In the genomic region with DNA sequence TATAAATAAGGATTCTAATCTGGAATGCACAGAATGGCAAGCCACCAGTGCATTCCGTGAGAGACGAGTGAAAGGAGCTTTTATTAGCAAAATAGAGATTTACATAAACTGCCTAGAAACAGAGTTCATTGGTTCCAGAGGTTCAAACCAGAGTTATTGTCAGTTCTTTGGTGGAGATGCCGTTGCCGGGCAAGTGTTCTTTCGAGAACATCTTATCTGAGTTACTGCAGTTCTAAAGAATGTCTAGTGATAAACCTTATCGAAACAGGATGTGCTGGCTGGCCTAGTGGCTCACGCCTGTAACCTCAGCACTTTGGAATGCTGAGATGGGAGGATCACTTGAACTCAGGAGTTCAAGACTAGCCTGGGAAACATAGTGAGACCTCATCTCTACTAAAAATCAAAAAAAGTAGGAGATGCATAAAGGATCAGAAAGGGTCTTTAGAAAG, we compare ENCODE assay signal across 8 cellular contexts. TPM values are rescaled to one million over a fixed set of nuclear protein-coding genes. Genes with fewer than 3 reads are reported as not detected.
DNase-seq lines count a peak whose midpoint lies in the region; ATAC-seq and TF ChIP-seq lines count a peak whose summit lies in the region.

No MANE protein-coding gene starts in this region.

- H2AFZ ChIP-seq in GM23248, result peak overlapping the region; percentile 59

- H3K79me2 ChIP-seq in GM23248 (ENCODE audit: insufficient read depth), result no peaks in the 10 kb centered on the region

- in situ Hi-C loops in GM23248 (cut with MboI), result no loop called here

- H3K4me3 ChIP-seq in GM23248 (peak overlapping the region; percentile 26; the same call in 1 of the 2 replicates), SJCRH30 (no peak overlapping the region)

- H3F3A ChIP-seq in GM23248 (ENCODE audit: insufficient read depth), result peaks cover 18% of the 10 kb centered on the region

- peak overlapping the region; percentile 64 for H3K4me2 ChIP-seq in GM23248 (ENCODE audit: unreplicated experiment)

- peak overlapping the region; percentile 9; the same call in 1 of the 2 replicates for H3K9ac ChIP-seq in GM23248

- H3K36me3 ChIP-seq in GM23248 (ENCODE audit: low read depth) (no peaks in the 10 kb centered on the region), SJCRH30 (0 out of 2 replicates have a peak, but pooled peaks cover 2% of the 10 kb centered on the region)

- H4K20me1 ChIP-seq in GM23248 (ENCODE audit: insufficient read depth), result no peaks in the 10 kb centered on the region

- peaks cover 20% of the 10 kb centered on the region for H3K4me1 ChIP-seq in GM23248 (ENCODE audit: insufficient read depth)
- no peaks in the 10 kb centered on the region for H3K4me1 ChIP-seq in SJCRH30

- WGBS in GM23248 (ENCODE audit: low coverage in 1 of 2, low lambda C conversion rate in 2 of 2, missing lambda C conversion rate in 2 of 2), 2 experiments, result 1 to 3% methylated on average over 7 of the region's 7 CpGs

- no peak for ATAC-seq in HG03280 (IDR thresholded peaks at IDR 0.05; ENCODE audit: unreplicated experiment)

- H3K9me3 ChIP-seq in GM23248 (ENCODE audit: low read depth) (no peaks in the 10 kb centered on the region), SJCRH30 (replicated peaks) (0 out of 2 replicates have a peak, but pooled peaks cover 3% of the 10 kb centered on the region)

- TF ChIP-seq CTCF in C4-2B (conservative IDR thresholded peaks at IDR 0.05), result no peak

- TF ChIP-seq POLR2A in erythroblast (IDR thresholded peaks at IDR 0.05; ENCODE audit: low read length), result no peak

- H3K27ac ChIP-seq in C4-2B (peak overlapping the region; percentile 57; the same call in 1 of the 2 replicates), GM23248 (peak overlapping the region; percentile 41), SJCRH30 (no peak overlapping the region)

- H3K9me2 ChIP-seq in GM23248 (ENCODE audit: insufficient read depth), result no peaks in the 10 kb centered on the region

- peak; percentile 88 for DNase-seq in GM23248
- DNase-seq in SJCRH30, result peak; percentile 27 to 46
- peak; percentile 66 to 88 for DNase-seq in erythroblast (lab: John Stamatoyannopoulos, UW)
- peak; percentile 88 for DNase-seq in mucosa of gallbladder (ENCODE audit: low spot score)
- DNase-seq in HuH-7.5 (ENCODE audit: low spot score), result no peak
- no peak for DNase-seq in activated CD8-positive, alpha-beta memory T cell treated with anti-CD3 and anti-CD28 coated beads, Interleukin-2, amount 50 U/mL, for 4 hours

- no peaks in the 10 kb centered on the region for H3K27me3 ChIP-seq in GM23248 (replicated peaks; ENCODE audit: insufficient read depth)
- H3K27me3 ChIP-seq in SJCRH30, result no peaks in the 10 kb centered on the region

RNA-seq across cellular contexts. Expression of a gene that starts 19.8 kb away (rescaled TPM):
- total RNA-seq in GM23248 (2014; rRNA removed; shearing (Covaris generic)), result 16.5 and 24.5 TPM in 2 replicates
- 18.7 and 20.0 TPM in 2 replicates for polyA plus RNA-seq in GM23248 (2016; fragmentation: Nextera tagmentation; extraction: Ambion mirVana)
- total RNA-seq in SJCRH30 (2014; rRNA removed; shearing (Covaris generic)), result 22.4 and 31.6 TPM in 2 replicates
- 39.2 TPM for total RNA-seq in mucosa of gallbladder

RNA-seq across cellular contexts. Expression of a gene that starts 27.1 kb away (rescaled TPM):
- 1,075 and 1,127 TPM in 2 replicates for total RNA-seq in GM23248 (2014; rRNA removed; shearing (Covaris generic))
- 733 and 750 TPM in 2 replicates for polyA plus RNA-seq in GM23248 (2016; fragmentation: Nextera tagmentation; extraction: Ambion mirVana)
- total RNA-seq in SJCRH30 (2014; rRNA removed; shearing (Covaris generic)), result 3,395 and 3,707 TPM in 2 replicates
- total RNA-seq in mucosa of gallbladder, result 695 TPM

Comparison
In these comparisons a context has a peak if more than half of its experiments do, and no peak if none do; other contexts are left out.
1. DNase-seq: peak in GM23248 (single experiment), SJCRH30 (2 of 2), erythroblast (2 of 2) and mucosa of gallbladder (single experiment); none in HuH-7.5 (single experiment) and activated CD8-positive, alpha-beta memory T cell treated with anti-CD3 and anti-CD28 coated beads, Interleukin-2, amount 50 U/mL, for 4 hours (single experiment).